Comparison of ENCODE assay signal across 28 cellular contexts in the genomic region with DNA sequence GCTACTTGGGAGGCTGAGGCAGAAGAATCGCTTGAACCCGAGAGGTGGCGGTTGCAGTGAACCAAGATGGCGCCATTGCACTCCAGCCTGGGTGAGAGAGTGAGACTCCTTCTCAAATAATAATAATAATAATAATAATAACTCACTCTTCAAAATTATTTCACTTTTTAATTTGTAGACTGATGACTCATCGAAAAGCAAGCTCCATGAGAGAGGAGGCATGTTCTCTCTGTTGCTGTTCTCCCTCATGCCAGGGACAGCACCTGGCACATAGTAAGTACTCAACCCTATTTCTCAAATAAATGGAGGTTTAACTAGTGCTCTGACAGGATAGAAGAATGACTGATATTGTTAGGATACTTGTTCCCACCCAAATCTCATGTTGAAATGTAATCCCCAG.
"Had no signal": no experiment of that assay in that cellular context is flagged by ENCODE, and none has a peak within 500 bp of the region (broad histone marks: within the 10 kb centered on the region; RNA-seq: fewer than 3 reads in every experiment).

No MANE protein-coding gene starts in this region.

- H3K4me2 ChIP-seq: neural progenitor cell had no signal

- H3K36me3 ChIP-seq: neural progenitor cell, neutrophil, ovary, right atrium auricular region, thyroid gland, upper lobe of right lung had no signal

- H3K9me3 ChIP-seq: left lung, neutrophil, ovary, right atrium auricular region, stomach, testis, thyroid gland, upper lobe of right lung had no signal

- H3K4me1 ChIP-seq: left lung, neural progenitor cell, right atrium auricular region, stomach, testis, thyroid gland, upper lobe of right lung had no signal

- ATAC-seq: left colon; left lung; natural killer cell; stimulated activated naive B cell treated with anti-CD40 and anti-IgM and Interleukin-4, amounts not matched to agents 10 μg/mL and 1 μg/mL and 100 μg/mL, for 72 hours; stimulated activated naive CD8-positive, alpha-beta T cell treated with anti-CD3 and anti-CD28 coated beads, Interleukin-15, Interleukin-2, amounts not matched to agents 100 U/mL and 50 U/mL, for 24 hours; upper lobe of right lung had no signal

- FAIRE-seq: keratinocyte, urothelium cell line had no signal

- H3K27ac ChIP-seq: left lung, neural progenitor cell, neutrophil, ovary, stomach, testis, upper lobe of right lung had no signal

- H3K27me3 ChIP-seq: left lung, neural progenitor cell, neutrophil, ovary, right atrium auricular region, stomach, testis, thyroid gland, upper lobe of right lung had no signal

- H3K4me3 ChIP-seq: left lung, lung, neural progenitor cell, ovary, right atrium auricular region, skin epidermis, stomach, testis, thyroid gland, upper lobe of right lung had no signal

- DNase-seq: hippocampal formation; kidney glomerular epithelial cell; left colon; left lung; mesendoderm; naive B cell; natural killer cell; nephron progenitor cell; occipital lobe; ovary; stimulated activated CD4-positive, alpha-beta T cell treated with anti-CD3 and anti-CD28 coated beads, Interleukin-12 subunit alpha, Interleukin-12 subunit beta, amount 100 ng/mL, for 4 hours; stimulated activated CD4-positive, alpha-beta T cell treated with anti-CD3 and anti-CD28 coated beads, Interleukin-15, amount 100 ng/mL, for 24 hours; stimulated activated CD4-positive, alpha-beta T cell treated with anti-CD3 and anti-CD28 coated beads, Interleukin-2, amount 100 ng/mL, for 24 hours; stimulated activated CD4-positive, alpha-beta T cell treated with anti-CD3 and anti-CD28 coated beads, Interleukin-4, amount 100 ng/mL, for 1 hour; stimulated activated naive B cell treated with anti-CD40 and anti-IgM and Interleukin-4, amounts not matched to agents 10 μg/mL and 1 μg/mL and 100 μg/mL, for 72 hours; stimulated activated naive CD8-positive, alpha-beta T cell treated with anti-CD3 and anti-CD28 coated beads, Interleukin-15, Interleukin-2, amounts not matched to agents 100 U/mL and 50 U/mL, for 24 hours; stomach; testis; thyroid gland; trophoblast cell; upper lobe of right lung had no signal

- H3K9ac ChIP-seq: neural progenitor cell had no signal

- H2AFZ ChIP-seq: neural progenitor cell had no signal
